ENCODE assay signal across 2 cellular contexts in the genomic region with DNA sequence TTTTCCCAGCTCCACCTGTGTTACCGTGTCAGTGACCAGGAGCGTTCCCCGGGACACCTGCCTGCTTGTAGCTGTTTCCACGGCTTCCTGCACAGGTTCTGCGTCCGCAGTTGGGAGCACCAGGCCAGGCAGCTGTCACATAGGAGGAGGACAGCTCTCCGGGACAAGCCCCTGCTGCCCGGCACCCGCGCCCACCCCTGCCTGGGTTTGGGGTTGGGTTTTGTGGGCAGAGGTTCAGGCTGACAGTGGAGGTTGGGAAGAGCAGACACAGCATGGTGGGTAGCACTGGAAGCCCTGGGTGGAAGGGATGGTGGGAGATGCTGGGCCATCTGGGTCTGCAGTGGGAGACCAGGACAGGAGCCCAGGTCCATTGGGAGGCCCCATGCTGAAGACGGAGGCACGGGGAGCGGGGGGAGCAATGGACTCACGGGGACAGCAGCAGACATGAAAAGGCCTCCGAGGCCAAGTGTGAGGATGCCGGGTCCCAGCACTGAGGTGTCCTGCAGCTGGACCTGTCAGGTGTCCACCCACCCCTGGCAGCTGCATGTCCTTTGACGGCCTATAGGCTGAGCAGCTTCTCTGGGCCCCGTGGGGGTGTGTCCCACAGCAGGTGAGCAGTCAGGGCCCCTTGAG. TPM values are rescaled to one million over a fixed set of nuclear protein-coding genes. Genes with fewer than 3 reads are reported as not detected.
"Had no signal": no experiment of that assay in that cellular context is flagged by ENCODE, and none has a peak within 500 bp of the region (broad histone marks: within the 10 kb centered on the region; RNA-seq: fewer than 3 reads in every experiment).

No MANE protein-coding gene starts in this region.

RNA-seq across cellular contexts. Expression of a gene that starts 2.8 kb away (rescaled TPM):
- total RNA-seq: IMR-90 had no signal
- polyA plus RNA-seq: IgD-negative memory B cell had no signal
